25 cellular contexts compared by ENCODE assay signal in genomic region chr1:53559854-53560571, GRCh38.
DNase-seq lines count a peak whose midpoint lies in the region; ATAC-seq and TF ChIP-seq lines count a peak whose summit lies in the region.
"Had no signal": no experiment of that assay in that cellular context is flagged by ENCODE, and none has a peak within 500 bp of the region (broad histone marks: within the 10 kb centered on the region; RNA-seq: fewer than 3 reads in every experiment).

No MANE protein-coding gene starts in this region.

- H3K27ac Mint-ChIP-seq in natural killer cell (no peak overlapping the region), endothelial cell (ENCODE audit: unreplicated experiment) (no peak overlapping the region)
- H3K27ac Mint-ChIP-seq: CD4-positive, alpha-beta memory T cell; type B pancreatic cell had no signal

- H3K4me1 Mint-ChIP-seq in natural killer cell (peaks cover 14 to 23% of the 10 kb centered on the region in 2 donors), endothelial cell (ENCODE audit: unreplicated experiment) (peaks cover 11% of the 10 kb centered on the region)

- no peaks in the 10 kb centered on the region for H3K36me3 ChIP-seq in left ventricle myocardium inferior
- no peaks in the 10 kb centered on the region for H3K36me3 ChIP-seq in upper lobe of right lung
- H3K36me3 ChIP-seq: left lung had no signal

- DNase-seq in NCI-H146 (lab: John Stamatoyannopoulos, UW) (peak; percentile 3), NCI-H146 treated with DMSO at 0.1 percent for 48 hours (lab: John Stamatoyannopoulos, UW; ENCODE audit: unreplicated experiment) (no peak), cardiac septum (ENCODE audit: low spot score) (peak; percentile 64), left ventricle myocardium inferior (no peak), natural killer cell (peak; percentile 7), upper lobe of right lung (peak; percentile 40), endothelial cell (ENCODE audit: low spot score) (no peak)
- DNase-seq: activated CD4-positive, alpha-beta T cell treated with anti-CD3 and anti-CD28 coated beads, Interleukin-2, amount 50 U/mL, for 4 hours; activated naive CD4-positive, alpha-beta T cell treated with Interleukin-2 at 50 U/mL for 16 hours; CD4-positive, alpha-beta memory T cell; DMS 273 treated with DMSO at 0.1 percent for 48 hours; erythroblast; foreskin fibroblast; midbrain; NCI-H1048; NCI-H1930; NCI-H2227 treated with DMSO at 0.1 percent for 48 hours; NCI-H69; stimulated activated naive CD8-positive, alpha-beta T cell treated with anti-CD3 and anti-CD28 coated beads, Interleukin-15, amount 100 ng/mL, for 72 hours had no signal

- H3K9me3 Mint-ChIP-seq in natural killer cell (no peaks in the 10 kb centered on the region), endothelial cell (ENCODE audit: unreplicated experiment) (no peaks in the 10 kb centered on the region)
- H3K9me3 Mint-ChIP-seq: CD4-positive, alpha-beta memory T cell; naive thymus-derived CD8-positive, alpha-beta T cell; stimulated activated naive CD8-positive, alpha-beta T cell treated with anti-CD3 and anti-CD28 coated beads, Interleukin-15, amount 100 ng/mL, for 72 hours; type B pancreatic cell had no signal

- no peak overlapping the region for H3K27ac ChIP-seq in left ventricle myocardium inferior (replicated peaks)
- no peak overlapping the region for H3K27ac ChIP-seq in upper lobe of right lung
- H3K27ac ChIP-seq: 22Rv1, left lung, SK-N-MC had no signal

- intact Hi-C loops in cardiac septum (cut with DNase I) (no loop called here), left ventricle myocardium inferior (cut with micrococcal nuclease) (no loop called here), natural killer cell (cut with micrococcal nuclease) (no loop called here), upper lobe of right lung (cut with DNase I) (no loop called here)

- no peak for ATAC-seq in natural killer cell
- no peak for ATAC-seq in upper lobe of right lung
- ATAC-seq in HG03039 (IDR thresholded peaks at IDR 0.05; ENCODE audit: unreplicated experiment) = no peak
- ATAC-seq: left lung; naive thymus-derived CD8-positive, alpha-beta T cell; stimulated activated naive CD8-positive, alpha-beta T cell treated with anti-CD3 and anti-CD28 coated beads, Interleukin-15, amount 100 ng/mL, for 72 hours had no signal

- H3K27me3 Mint-ChIP-seq in natural killer cell (ENCODE audit: low read depth in 2 of 2) (peaks cover 27 to 30% of the 10 kb centered on the region in 2 donors), endothelial cell (ENCODE audit: unreplicated experiment) (peaks cover 2% of the 10 kb centered on the region)

- TF ChIP-seq CTCF in left ventricle myocardium inferior (IDR thresholded peaks at IDR 0.05; ENCODE audit: borderline replicate concordance) = no peak
- TF ChIP-seq CTCF in natural killer cell (IDR thresholded peaks at IDR 0.05) = no peak
- TF ChIP-seq CTCF in upper lobe of right lung (IDR thresholded peaks at IDR 0.05) = no peak
- no peak for TF ChIP-seq CTCF in endothelial cell (IDR thresholded peaks at IDR 0.05; ENCODE audit: unreplicated experiment)

- no peaks in the 10 kb centered on the region for H3K9me3 ChIP-seq in left ventricle myocardium inferior (replicated peaks)
- no peaks in the 10 kb centered on the region for H3K9me3 ChIP-seq in upper lobe of right lung
- H3K9me3 ChIP-seq: left lung had no signal

- H3K4me3 ChIP-seq in left ventricle myocardium inferior = no peak overlapping the region
- H3K4me3 ChIP-seq in upper lobe of right lung = no peak overlapping the region
- H3K4me3 ChIP-seq: left lung, SK-N-MC had no signal

- H3K4me3 Mint-ChIP-seq in natural killer cell (no peak overlapping the region), endothelial cell (ENCODE audit: unreplicated experiment) (no peak overlapping the region)
- H3K4me3 Mint-ChIP-seq: CD4-positive, alpha-beta memory T cell; naive thymus-derived CD8-positive, alpha-beta T cell; stimulated activated naive CD8-positive, alpha-beta T cell treated with anti-CD3 and anti-CD28 coated beads, Interleukin-15, amount 100 ng/mL, for 72 hours; type B pancreatic cell had no signal

- H3K36me3 Mint-ChIP-seq in natural killer cell = no peaks in the 10 kb centered on the region
- H3K36me3 Mint-ChIP-seq in endothelial cell (ENCODE audit: low read depth, unreplicated experiment) = no peaks in the 10 kb centered on the region
- H3K36me3 Mint-ChIP-seq: CD4-positive, alpha-beta memory T cell; naive thymus-derived CD8-positive, alpha-beta T cell; type B pancreatic cell had no signal

- H3K27me3 ChIP-seq in left ventricle myocardium inferior (ENCODE audit: low read depth) (peaks cover 60% of the 10 kb centered on the region), upper lobe of right lung (peaks cover 7% of the 10 kb centered on the region)

- H3K4me1 ChIP-seq in left ventricle myocardium inferior (no peaks in the 10 kb centered on the region), upper lobe of right lung (no peaks in the 10 kb centered on the region)
- H3K4me1 ChIP-seq: left lung had no signal

Comparison
In these comparisons a context has a peak if more than half of its experiments do, and no peak if none do; other contexts are left out.
1. DNase-seq: peak in NCI-H146 (single experiment), cardiac septum (single experiment), natural killer cell (single experiment) and upper lobe of right lung (single experiment); none in NCI-H146 treated with DMSO at 0.1 percent for 48 hours (single experiment), left ventricle myocardium inferior (single experiment) and endothelial cell (single experiment).